3 cellular contexts compared by ENCODE assay signal in the genomic region with DNA sequence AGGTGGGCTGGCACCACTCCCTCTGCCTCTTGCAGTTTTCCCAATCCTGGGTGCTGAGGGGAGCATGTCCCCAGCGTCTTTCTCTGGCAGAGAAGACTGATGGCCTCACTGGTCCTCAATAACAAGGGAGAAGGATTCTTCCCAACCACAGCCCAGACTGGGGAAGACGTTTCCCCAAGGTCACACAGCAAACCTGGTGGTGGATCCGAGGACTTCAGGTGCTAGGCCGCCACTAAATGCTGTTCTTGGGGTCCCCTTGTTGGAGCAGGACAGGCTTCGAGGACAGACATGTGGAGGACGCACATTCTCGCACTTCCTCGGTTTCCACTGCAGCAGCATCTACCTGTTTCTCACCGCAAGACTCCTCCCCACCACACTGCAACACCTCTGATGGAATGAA.
TF ChIP-seq lines count a peak whose summit lies in the region.

No MANE protein-coding gene starts in this region.

TF ChIP-seq in SK-N-SH, 30 proteins besides CTCF, POLR2A, EP300 and RAD21 (continues in another document):
- TF ChIP-seq POLR2AphosphoS5 (IDR thresholded peaks at IDR 0.05; ENCODE audit: low read depth, low read length) (no peak), FOSL2 (IDR thresholded peaks at IDR 0.05; ENCODE audit: borderline replicate concordance, low read depth) (no peak), NRF1 (IDR thresholded peaks at IDR 0.05; ENCODE audit: low read depth, low read length) (no peak), GABPA (IDR thresholded peaks at IDR 0.05; ENCODE audit: low read depth) (no peak), SMC3 (IDR thresholded peaks at IDR 0.05; ENCODE audit: low read depth, low read length) (no peak), TEAD4 (IDR thresholded peaks at IDR 0.05; ENCODE audit: borderline replicate concordance, insufficient read depth) (no peak), EZH2phosphoT487 (IDR thresholded peaks at IDR 0.05; ENCODE audit: borderline replicate concordance, low read depth) (no peak), TAF1 (IDR thresholded peaks at IDR 0.05; ENCODE audit: borderline replicate concordance, low read depth, low read length) (no peak), RCOR1 (IDR thresholded peaks at IDR 0.05; ENCODE audit: low read length) (no peak), GATA2 (CRISPR knock-in tag; IDR thresholded peaks at IDR 0.05) (no peak)
- TF ChIP-seq, protein P1, sequence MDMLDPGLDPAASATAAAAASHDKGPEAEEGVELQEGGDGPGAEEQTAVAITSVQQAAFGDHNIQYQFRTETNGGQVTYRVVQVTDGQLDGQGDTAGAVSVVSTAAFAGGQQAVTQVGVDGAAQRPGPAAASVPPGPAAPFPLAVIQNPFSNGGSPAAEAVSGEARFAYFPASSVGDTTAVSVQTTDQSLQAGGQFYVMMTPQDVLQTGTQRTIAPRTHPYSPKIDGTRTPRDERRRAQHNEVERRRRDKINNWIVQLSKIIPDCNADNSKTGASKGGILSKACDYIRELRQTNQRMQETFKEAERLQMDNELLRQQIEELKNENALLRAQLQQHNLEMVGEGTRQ (IDR thresholded peaks at IDR 0.05; ENCODE audit: borderline replicate concordance, low read depth, low read length), result no peak
- TF ChIP-seq, protein P2, sequence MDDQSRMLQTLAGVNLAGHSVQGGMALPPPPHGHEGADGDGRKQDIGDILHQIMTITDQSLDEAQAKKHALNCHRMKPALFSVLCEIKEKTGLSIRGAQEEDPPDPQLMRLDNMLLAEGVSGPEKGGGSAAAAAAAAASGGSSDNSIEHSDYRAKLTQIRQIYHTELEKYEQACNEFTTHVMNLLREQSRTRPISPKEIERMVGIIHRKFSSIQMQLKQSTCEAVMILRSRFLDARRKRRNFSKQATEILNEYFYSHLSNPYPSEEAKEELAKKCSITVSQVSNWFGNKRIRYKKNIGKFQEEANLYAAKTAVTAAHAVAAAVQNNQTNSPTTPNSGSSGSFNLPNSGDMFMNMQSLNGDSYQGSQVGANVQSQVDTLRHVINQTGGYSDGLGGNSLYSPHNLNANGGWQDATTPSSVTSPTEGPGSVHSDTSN (IDR thresholded peaks at IDR 0.05), result no peak
- TF ChIP-seq, protein P3, sequence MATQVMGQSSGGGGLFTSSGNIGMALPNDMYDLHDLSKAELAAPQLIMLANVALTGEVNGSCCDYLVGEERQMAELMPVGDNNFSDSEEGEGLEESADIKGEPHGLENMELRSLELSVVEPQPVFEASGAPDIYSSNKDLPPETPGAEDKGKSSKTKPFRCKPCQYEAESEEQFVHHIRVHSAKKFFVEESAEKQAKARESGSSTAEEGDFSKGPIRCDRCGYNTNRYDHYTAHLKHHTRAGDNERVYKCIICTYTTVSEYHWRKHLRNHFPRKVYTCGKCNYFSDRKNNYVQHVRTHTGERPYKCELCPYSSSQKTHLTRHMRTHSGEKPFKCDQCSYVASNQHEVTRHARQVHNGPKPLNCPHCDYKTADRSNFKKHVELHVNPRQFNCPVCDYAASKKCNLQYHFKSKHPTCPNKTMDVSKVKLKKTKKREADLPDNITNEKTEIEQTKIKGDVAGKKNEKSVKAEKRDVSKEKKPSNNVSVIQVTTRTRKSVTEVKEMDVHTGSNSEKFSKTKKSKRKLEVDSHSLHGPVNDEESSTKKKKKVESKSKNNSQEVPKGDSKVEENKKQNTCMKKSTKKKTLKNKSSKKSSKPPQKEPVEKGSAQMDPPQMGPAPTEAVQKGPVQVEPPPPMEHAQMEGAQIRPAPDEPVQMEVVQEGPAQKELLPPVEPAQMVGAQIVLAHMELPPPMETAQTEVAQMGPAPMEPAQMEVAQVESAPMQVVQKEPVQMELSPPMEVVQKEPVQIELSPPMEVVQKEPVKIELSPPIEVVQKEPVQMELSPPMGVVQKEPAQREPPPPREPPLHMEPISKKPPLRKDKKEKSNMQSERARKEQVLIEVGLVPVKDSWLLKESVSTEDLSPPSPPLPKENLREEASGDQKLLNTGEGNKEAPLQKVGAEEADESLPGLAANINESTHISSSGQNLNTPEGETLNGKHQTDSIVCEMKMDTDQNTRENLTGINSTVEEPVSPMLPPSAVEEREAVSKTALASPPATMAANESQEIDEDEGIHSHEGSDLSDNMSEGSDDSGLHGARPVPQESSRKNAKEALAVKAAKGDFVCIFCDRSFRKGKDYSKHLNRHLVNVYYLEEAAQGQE (IDR thresholded peaks at IDR 0.05; ENCODE audit: low read depth, low read length), result no peak

TF ChIP-seq in SK-N-SH treated with all-trans-retinoic acid at 6 μM for 48 hours, 23 proteins besides CTCF, POLR2A, EP300 and RAD21:
- no peak for TF ChIP-seq SNAI2 (CRISPR knock-in tag; IDR thresholded peaks at IDR 0.05)
- no peak for TF ChIP-seq CSDC2 (CRISPR knock-in tag; IDR thresholded peaks at IDR 0.05)
- TF ChIP-seq OSR1 (CRISPR knock-in tag; IDR thresholded peaks at IDR 0.05), result no peak
- TF ChIP-seq, protein P4, sequence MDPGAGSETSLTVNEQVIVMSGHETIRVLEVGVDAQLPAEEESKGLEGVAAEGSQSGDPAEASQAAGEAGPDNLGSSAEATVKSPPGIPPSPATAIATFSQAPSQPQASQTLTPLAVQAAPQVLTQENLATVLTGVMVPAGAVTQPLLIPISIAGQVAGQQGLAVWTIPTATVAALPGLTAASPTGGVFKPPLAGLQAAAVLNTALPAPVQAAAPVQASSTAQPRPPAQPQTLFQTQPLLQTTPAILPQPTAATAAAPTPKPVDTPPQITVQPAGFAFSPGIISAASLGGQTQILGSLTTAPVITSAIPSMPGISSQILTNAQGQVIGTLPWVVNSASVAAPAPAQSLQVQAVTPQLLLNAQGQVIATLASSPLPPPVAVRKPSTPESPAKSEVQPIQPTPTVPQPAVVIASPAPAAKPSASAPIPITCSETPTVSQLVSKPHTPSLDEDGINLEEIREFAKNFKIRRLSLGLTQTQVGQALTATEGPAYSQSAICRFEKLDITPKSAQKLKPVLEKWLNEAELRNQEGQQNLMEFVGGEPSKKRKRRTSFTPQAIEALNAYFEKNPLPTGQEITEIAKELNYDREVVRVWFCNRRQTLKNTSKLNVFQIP (CRISPR knock-in tag; IDR thresholded peaks at IDR 0.05; ENCODE audit: borderline replicate concordance, low read depth), result no peak
- no peak for TF ChIP-seq ZFP30 (CRISPR knock-in tag; IDR thresholded peaks at IDR 0.05)
- TF ChIP-seq RARB (CRISPR knock-in tag; IDR thresholded peaks at IDR 0.05), result no peak
- no peak for TF ChIP-seq ZNF565 (CRISPR knock-in tag; conservative IDR thresholded peaks at IDR 0.05; ENCODE audit: low read depth)
- TF ChIP-seq GLIS3 (CRISPR knock-in tag; IDR thresholded peaks at IDR 0.05), result no peak
- no peak for TF ChIP-seq BACH2 (CRISPR knock-in tag; IDR thresholded peaks at IDR 0.05; ENCODE audit: borderline replicate concordance)
- TF ChIP-seq, protein P5, sequence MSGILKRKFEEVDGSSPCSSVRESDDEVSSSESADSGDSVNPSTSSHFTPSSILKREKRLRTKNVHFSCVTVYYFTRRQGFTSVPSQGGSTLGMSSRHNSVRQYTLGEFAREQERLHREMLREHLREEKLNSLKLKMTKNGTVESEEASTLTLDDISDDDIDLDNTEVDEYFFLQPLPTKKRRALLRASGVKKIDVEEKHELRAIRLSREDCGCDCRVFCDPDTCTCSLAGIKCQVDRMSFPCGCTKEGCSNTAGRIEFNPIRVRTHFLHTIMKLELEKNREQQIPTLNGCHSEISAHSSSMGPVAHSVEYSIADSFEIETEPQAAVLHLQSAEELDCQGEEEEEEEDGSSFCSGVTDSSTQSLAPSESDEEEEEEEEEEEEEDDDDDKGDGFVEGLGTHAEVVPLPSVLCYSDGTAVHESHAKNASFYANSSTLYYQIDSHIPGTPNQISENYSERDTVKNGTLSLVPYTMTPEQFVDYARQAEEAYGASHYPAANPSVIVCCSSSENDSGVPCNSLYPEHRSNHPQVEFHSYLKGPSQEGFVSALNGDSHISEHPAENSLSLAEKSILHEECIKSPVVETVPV (CRISPR knock-in tag; IDR thresholded peaks at IDR 0.05), result no peak
- TF ChIP-seq ISL1 (CRISPR knock-in tag; IDR thresholded peaks at IDR 0.05), result no peak
TF ChIP-seq in SK-N-SH treated with all-trans-retinoic acid at 6 μM for 48 hours: peak in this region for 0.

TF ChIP-seq in K562, 482 proteins besides CTCF, POLR2A, EP300 and RAD21:
- TF ChIP-seq ZFP36 (IDR thresholded peaks at IDR 0.05; ENCODE audit: low read depth, low read length, partially characterized antibody), result peak; percentile 54
- TF ChIP-seq, protein P6, sequence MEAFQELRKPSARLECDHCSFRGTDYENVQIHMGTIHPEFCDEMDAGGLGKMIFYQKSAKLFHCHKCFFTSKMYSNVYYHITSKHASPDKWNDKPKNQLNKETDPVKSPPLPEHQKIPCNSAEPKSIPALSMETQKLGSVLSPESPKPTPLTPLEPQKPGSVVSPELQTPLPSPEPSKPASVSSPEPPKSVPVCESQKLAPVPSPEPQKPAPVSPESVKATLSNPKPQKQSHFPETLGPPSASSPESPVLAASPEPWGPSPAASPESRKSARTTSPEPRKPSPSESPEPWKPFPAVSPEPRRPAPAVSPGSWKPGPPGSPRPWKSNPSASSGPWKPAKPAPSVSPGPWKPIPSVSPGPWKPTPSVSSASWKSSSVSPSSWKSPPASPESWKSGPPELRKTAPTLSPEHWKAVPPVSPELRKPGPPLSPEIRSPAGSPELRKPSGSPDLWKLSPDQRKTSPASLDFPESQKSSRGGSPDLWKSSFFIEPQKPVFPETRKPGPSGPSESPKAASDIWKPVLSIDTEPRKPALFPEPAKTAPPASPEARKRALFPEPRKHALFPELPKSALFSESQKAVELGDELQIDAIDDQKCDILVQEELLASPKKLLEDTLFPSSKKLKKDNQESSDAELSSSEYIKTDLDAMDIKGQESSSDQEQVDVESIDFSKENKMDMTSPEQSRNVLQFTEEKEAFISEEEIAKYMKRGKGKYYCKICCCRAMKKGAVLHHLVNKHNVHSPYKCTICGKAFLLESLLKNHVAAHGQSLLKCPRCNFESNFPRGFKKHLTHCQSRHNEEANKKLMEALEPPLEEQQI (IDR thresholded peaks at IDR 0.05), result no peak
- no peak for TF ChIP-seq RUNX1 (IDR thresholded peaks at IDR 0.05; ENCODE audit: low read depth)
- TF ChIP-seq, protein P7, sequence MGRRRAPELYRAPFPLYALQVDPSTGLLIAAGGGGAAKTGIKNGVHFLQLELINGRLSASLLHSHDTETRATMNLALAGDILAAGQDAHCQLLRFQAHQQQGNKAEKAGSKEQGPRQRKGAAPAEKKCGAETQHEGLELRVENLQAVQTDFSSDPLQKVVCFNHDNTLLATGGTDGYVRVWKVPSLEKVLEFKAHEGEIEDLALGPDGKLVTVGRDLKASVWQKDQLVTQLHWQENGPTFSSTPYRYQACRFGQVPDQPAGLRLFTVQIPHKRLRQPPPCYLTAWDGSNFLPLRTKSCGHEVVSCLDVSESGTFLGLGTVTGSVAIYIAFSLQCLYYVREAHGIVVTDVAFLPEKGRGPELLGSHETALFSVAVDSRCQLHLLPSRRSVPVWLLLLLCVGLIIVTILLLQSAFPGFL (CRISPR knock-in tag; IDR thresholded peaks at IDR 0.05), result no peak
- TF ChIP-seq, protein P8, sequence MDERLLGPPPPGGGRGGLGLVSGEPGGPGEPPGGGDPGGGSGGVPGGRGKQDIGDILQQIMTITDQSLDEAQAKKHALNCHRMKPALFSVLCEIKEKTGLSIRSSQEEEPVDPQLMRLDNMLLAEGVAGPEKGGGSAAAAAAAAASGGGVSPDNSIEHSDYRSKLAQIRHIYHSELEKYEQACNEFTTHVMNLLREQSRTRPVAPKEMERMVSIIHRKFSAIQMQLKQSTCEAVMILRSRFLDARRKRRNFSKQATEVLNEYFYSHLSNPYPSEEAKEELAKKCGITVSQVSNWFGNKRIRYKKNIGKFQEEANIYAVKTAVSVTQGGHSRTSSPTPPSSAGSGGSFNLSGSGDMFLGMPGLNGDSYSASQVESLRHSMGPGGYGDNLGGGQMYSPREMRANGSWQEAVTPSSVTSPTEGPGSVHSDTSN (CRISPR knock-in tag; IDR thresholded peaks at IDR 0.05; ENCODE audit: low read depth), result no peak
- TF ChIP-seq, protein P8 (tag; conservative IDR thresholded peaks at IDR 0.05; ENCODE audit: low read depth), result no peak
- TF ChIP-seq RBM25 (IDR thresholded peaks at IDR 0.05; ENCODE audit: low read depth, low read length, severe bottlenecking), result peak; percentile 84
- TF ChIP-seq MED1 (CRISPR knock-in tag; IDR thresholded peaks at IDR 0.05; ENCODE audit: borderline replicate concordance), result no peak
